11 cellular contexts compared by ENCODE assay signal in genomic region chr2:191382801-191383200, GRCh38.
A peak's percentile ranks its signal among the peaks of the same experiment; 100 is the strongest.
DNase-seq lines count a peak whose midpoint lies in the region; ATAC-seq, FAIRE-seq and TF ChIP-seq lines count a peak whose summit lies in the region.
"Had no signal": no experiment of that assay in that cellular context is flagged by ENCODE, and none has a peak within 500 bp of the region (broad histone marks: within the 10 kb centered on the region; RNA-seq: fewer than 3 reads in every experiment).

No MANE protein-coding gene starts in this region.

- H3K4me1 ChIP-seq in keratinocyte (ENCODE audit: control insufficient read depth, extremely low read depth, insufficient read depth, low read length) (peaks cover 31% of the 10 kb centered on the region), urinary bladder (ENCODE audit: insufficient read depth) (peaks cover 2% of the 10 kb centered on the region)

- no peak overlapping the region for H3K4me3 ChIP-seq in keratinocyte (ENCODE audit: control insufficient read depth in 2 of 3, extremely low read depth in 1 of 3, insufficient read depth in 2 of 3, low read depth in 1 of 3, low read length in 3 of 3)
- H3K4me3 ChIP-seq in urinary bladder (ENCODE audit: low read depth, low read length) = no peak overlapping the region

- dilution Hi-C loops in keratinocyte (cut with MboI; ENCODE audit: extremely low pct_ligation_motif_present, low sequenced_read_pairs) = no loop called here

- no peak for DNase-seq in Right ventricle myocardium superior
- DNase-seq in Right ventricle myocardium inferior (ENCODE audit: missing footprints) = no peak
- peak; percentile 68 for DNase-seq in amniotic epithelial cell (ENCODE audit: low read depth)
- DNase-seq in keratinocyte (ENCODE audit: low read depth, low spot score) = no peak
- no peak for DNase-seq in mesenteric fat pad (ENCODE audit: low spot score)
- no peak for DNase-seq in SW 1271 (lab: John Stamatoyannopoulos, UW)
- DNase-seq: immature natural killer cell, MM.1S, retina had no signal

- no peak overlapping the region for H3K27ac ChIP-seq in keratinocyte (ENCODE audit: control insufficient read depth, insufficient read depth, low read length)
- H3K27ac ChIP-seq in urinary bladder (ENCODE audit: low read depth) = peak overlapping the region; percentile 23

- no peaks in the 10 kb centered on the region for H4K20me1 ChIP-seq in keratinocyte (ENCODE audit: control insufficient read depth, extremely low read depth, insufficient read depth, low read length)

- WGBS in urinary bladder = 74% methylated on average over 1 of the region's 1 CpG

- no peaks in the 10 kb centered on the region for H3K27me3 ChIP-seq in keratinocyte (ENCODE audit: control insufficient read depth, extremely low read depth, insufficient read depth, low read length)

- H3K4me2 ChIP-seq in keratinocyte (ENCODE audit: control insufficient read depth, extremely low read depth, insufficient read depth, low read depth, low read length) = no peak overlapping the region

- H3K9me1 ChIP-seq in keratinocyte (ENCODE audit: control insufficient read depth, extremely low read depth, insufficient read depth, low read length) = no peaks in the 10 kb centered on the region

- H3K36me3 ChIP-seq in keratinocyte (ENCODE audit: control insufficient read depth in 2 of 2, extremely low read depth in 1 of 2, insufficient read depth in 2 of 2, low read length in 2 of 2) = peaks cover 22 to 36% of the 10 kb centered on the region in 2 experiments
- no peaks in the 10 kb centered on the region for H3K36me3 ChIP-seq in urinary bladder (ENCODE audit: insufficient read depth)

- H3K79me2 ChIP-seq in keratinocyte (ENCODE audit: control insufficient read depth, insufficient read depth, low read length) = peaks cover 12% of the 10 kb centered on the region

- H3K9me3 ChIP-seq in keratinocyte (ENCODE audit: control insufficient read depth, low read depth, low read length) = no peaks in the 10 kb centered on the region

- intact Hi-C loops in Right ventricle myocardium superior (cut with DNase I) (no loop called here), Right ventricle myocardium inferior (cut with DNase I) (no loop called here)

- FAIRE-seq in keratinocyte (lab: Jason Lieb, UNC) = peak; percentile 65

- no peak for TF ChIP-seq CTCF in keratinocyte (optimal IDR thresholded peaks at IDR 0.05 in 1 of 3, IDR thresholded peaks at IDR 0.05 in 1 of 3, conservative IDR thresholded peaks at IDR 0.05 in 1 of 3; ENCODE audit: extremely low read depth in 1 of 3, insufficient read depth in 2 of 3, low read length in 3 of 3)

- H3K9ac ChIP-seq in keratinocyte (ENCODE audit: control insufficient read depth, extremely low read depth, insufficient read depth, low read length) = no peak overlapping the region

- peak; percentile 60 for ATAC-seq in Right ventricle myocardium superior (ENCODE audit: poor library complexity)
- ATAC-seq in Right ventricle myocardium inferior = no peak
- no peak for ATAC-seq in HG02840 (IDR thresholded peaks at IDR 0.05; ENCODE audit: low FRiP score, unreplicated experiment)

- no peak overlapping the region for H2AFZ ChIP-seq in keratinocyte (ENCODE audit: control insufficient read depth, low read length)
